21 cellular contexts compared by ENCODE assay signal in genomic region chr6:159871911-159872310, GRCh38. TPM values are rescaled to one million over a fixed set of nuclear protein-coding genes. Genes with fewer than 3 reads are reported as not detected.
A peak's percentile ranks its signal among the peaks of the same experiment; 100 is the strongest.
DNase-seq lines count a peak whose midpoint lies in the region; ATAC-seq and TF ChIP-seq lines count a peak whose summit lies in the region.
"Had no signal": no experiment of that assay in that cellular context is flagged by ENCODE, and none has a peak within 500 bp of the region (broad histone marks: within the 10 kb centered on the region; RNA-seq: fewer than 3 reads in every experiment).

No MANE protein-coding gene starts in this region.

- POLR2A ChIA-PET in activated naive CD8-positive, alpha-beta T cell treated with anti-CD3 and anti-CD28 coated beads, Interleukin-2, amount 10 ng/mL, durations not matched to agents 7 days and 5 days (lab: Charles Lee) = no interaction called here

- TF ChIP-seq CTCF in WERI-Rb-1 (IDR thresholded peaks at IDR 0.05; ENCODE audit: low read depth, low read length) = no peak

- H3K4me3 Mint-ChIP-seq in activated naive CD8-positive, alpha-beta T cell treated with anti-CD3 and anti-CD28 coated beads, Interleukin-2, amount 10 ng/mL, durations not matched to agents 7 days and 5 days = no peak overlapping the region
- no peak overlapping the region for H3K4me3 Mint-ChIP-seq in natural killer cell treated with Interleukin-12 subunit alpha and Interleukin-12 subunit beta and Interleukin-15 and Interleukin-18, amount 100 ng/mL, for 72 hours
- H3K4me3 Mint-ChIP-seq: endodermal cell; nephron; stimulated activated naive B cell treated with anti-CD40 and anti-IgM and Interleukin-4, amounts not matched to agents 10 μg/mL and 1 μg/mL and 100 μg/mL, for 72 hours had no signal

- no peaks in the 10 kb centered on the region for H3K27me3 Mint-ChIP-seq in activated naive CD8-positive, alpha-beta T cell treated with anti-CD3 and anti-CD28 coated beads, Interleukin-2, amount 10 ng/mL, durations not matched to agents 7 days and 5 days
- peaks cover 0 to 3% of the 10 kb centered on the region in 2 donors for H3K27me3 Mint-ChIP-seq in natural killer cell treated with Interleukin-12 subunit alpha and Interleukin-12 subunit beta and Interleukin-15 and Interleukin-18, amount 100 ng/mL, for 72 hours

- no peaks in the 10 kb centered on the region for H3K9me3 ChIP-seq in WERI-Rb-1 (ENCODE audit: severe bottlenecking)

- H3K4me1 Mint-ChIP-seq in activated naive CD8-positive, alpha-beta T cell treated with anti-CD3 and anti-CD28 coated beads, Interleukin-2, amount 10 ng/mL, durations not matched to agents 7 days and 5 days = peaks cover 6% of the 10 kb centered on the region
- peaks cover 4 to 7% of the 10 kb centered on the region in 2 donors for H3K4me1 Mint-ChIP-seq in natural killer cell treated with Interleukin-12 subunit alpha and Interleukin-12 subunit beta and Interleukin-15 and Interleukin-18, amount 100 ng/mL, for 72 hours (ENCODE audit: low read depth in 2 of 2)

- peak; percentile 12 to 25 for DNase-seq in activated CD4-positive, alpha-beta T cell treated with anti-CD3 and anti-CD28 coated beads, Interleukin-2, amount 50 U/mL, for 48 hours
- DNase-seq in activated CD4-positive, alpha-beta T cell treated with anti-CD3 and anti-CD28 coated beads, Interleukin-2, amount 50 U/mL, for 4 hours = no peak
- DNase-seq in ELR (ENCODE audit: low read depth) = peak; percentile 38
- DNase-seq in activated naive CD8-positive, alpha-beta T cell treated with anti-CD3 and anti-CD28 coated beads, Interleukin-2, amount 10 ng/mL, durations not matched to agents 7 days and 5 days = no peak
- DNase-seq in natural killer cell treated with Interleukin-12 subunit alpha and Interleukin-12 subunit beta and Interleukin-15 and Interleukin-18, amount 100 ng/mL, for 72 hours (ENCODE audit: low spot score) = no peak
- no peak for DNase-seq in WERI-Rb-1
- DNase-seq: activated gamma-delta T cell; DMS 273 treated with DMSO at 0.1 percent for 48 hours; endodermal cell; hippocampal formation; NCI-H1694; NCI-H345; posterior cingulate gyrus; small intestine; stimulated activated naive B cell treated with anti-CD40 and anti-IgM and Interleukin-4, amounts not matched to agents 10 μg/mL and 1 μg/mL and 100 μg/mL, for 72 hours; trophoblast cell had no signal

- H3K36me3 Mint-ChIP-seq in activated naive CD8-positive, alpha-beta T cell treated with anti-CD3 and anti-CD28 coated beads, Interleukin-2, amount 10 ng/mL, durations not matched to agents 7 days and 5 days = no peaks in the 10 kb centered on the region
- no peaks in the 10 kb centered on the region for H3K36me3 Mint-ChIP-seq in natural killer cell treated with Interleukin-12 subunit alpha and Interleukin-12 subunit beta and Interleukin-15 and Interleukin-18, amount 100 ng/mL, for 72 hours

- H3K27ac Mint-ChIP-seq in activated naive CD8-positive, alpha-beta T cell treated with anti-CD3 and anti-CD28 coated beads, Interleukin-2, amount 10 ng/mL, durations not matched to agents 7 days and 5 days = no peak overlapping the region
- no peak overlapping the region for H3K27ac Mint-ChIP-seq in natural killer cell treated with Interleukin-12 subunit alpha and Interleukin-12 subunit beta and Interleukin-15 and Interleukin-18, amount 100 ng/mL, for 72 hours
- H3K27ac Mint-ChIP-seq: endodermal cell; nephron; stimulated activated naive B cell treated with anti-CD40 and anti-IgM and Interleukin-4, amounts not matched to agents 10 μg/mL and 1 μg/mL and 100 μg/mL, for 72 hours had no signal

- H3K36me3 ChIP-seq in WERI-Rb-1 = no peaks in the 10 kb centered on the region

- H3K9me3 Mint-ChIP-seq in activated naive CD8-positive, alpha-beta T cell treated with anti-CD3 and anti-CD28 coated beads, Interleukin-2, amount 10 ng/mL, durations not matched to agents 7 days and 5 days = no peaks in the 10 kb centered on the region
- no peaks in the 10 kb centered on the region for H3K9me3 Mint-ChIP-seq in natural killer cell treated with Interleukin-12 subunit alpha and Interleukin-12 subunit beta and Interleukin-15 and Interleukin-18, amount 100 ng/mL, for 72 hours

- H3K27ac ChIP-seq in WERI-Rb-1 = no peak overlapping the region
- H3K27ac ChIP-seq: C4-2B had no signal

- no peaks in the 10 kb centered on the region for H3K27me3 ChIP-seq in WERI-Rb-1 (ENCODE audit: insufficient read depth, low read depth, severe bottlenecking)

- ATAC-seq in activated naive CD8-positive, alpha-beta T cell treated with anti-CD3 and anti-CD28 coated beads, Interleukin-2, amount 10 ng/mL, durations not matched to agents 7 days and 5 days (ENCODE audit: low read depth) = peak; percentile 84
- peak; percentile 61 to 70 for ATAC-seq in natural killer cell treated with Interleukin-12 subunit alpha and Interleukin-12 subunit beta and Interleukin-15 and Interleukin-18, amount 100 ng/mL, for 72 hours
- ATAC-seq in HG03342 (IDR thresholded peaks at IDR 0.05; ENCODE audit: unreplicated experiment) (no peak), HG02884 (IDR thresholded peaks at IDR 0.05; ENCODE audit: unreplicated experiment) (no peak)

- H3K4me3 ChIP-seq in WERI-Rb-1 (ENCODE audit: low read depth, low read length) = no peak overlapping the region

RNA-seq across cellular contexts. Expression of gene MAS1, which starts 18.9 kb away (rescaled TPM):
- total RNA-seq in activated naive CD8-positive, alpha-beta T cell treated with anti-CD3 and anti-CD28 coated beads, Interleukin-2, amount 10 ng/mL, durations not matched to agents 7 days and 5 days = not detected
- total RNA-seq in natural killer cell treated with Interleukin-12 subunit alpha and Interleukin-12 subunit beta and Interleukin-15 and Interleukin-18, amount 100 ng/mL, for 72 hours = under 1 TPM in 1 of 2 donors, not detected in 1; 0.02 TPM
- total RNA-seq: A673, endodermal cell had no signal

Comparison
In these comparisons a context has a peak if more than half of its experiments do, and no peak if none do; other contexts are left out.
1. DNase-seq: peak in activated CD4-positive, alpha-beta T cell treated with anti-CD3 and anti-CD28 coated beads, Interleukin-2, amount 50 U/mL, for 48 hours (2 of 2) and ELR (single experiment); none in activated CD4-positive, alpha-beta T cell treated with anti-CD3 and anti-CD28 coated beads, Interleukin-2, amount 50 U/mL, for 4 hours (0 of 2), activated naive CD8-positive, alpha-beta T cell treated with anti-CD3 and anti-CD28 coated beads, Interleukin-2, amount 10 ng/mL, durations not matched to agents 7 days and 5 days (single experiment), natural killer cell treated with Interleukin-12 subunit alpha and Interleukin-12 subunit beta and Interleukin-15 and Interleukin-18, amount 100 ng/mL, for 72 hours (single experiment) and WERI-Rb-1 (single experiment).
2. ATAC-seq: peak in activated naive CD8-positive, alpha-beta T cell treated with anti-CD3 and anti-CD28 coated beads, Interleukin-2, amount 10 ng/mL, durations not matched to agents 7 days and 5 days (single experiment) and natural killer cell treated with Interleukin-12 subunit alpha and Interleukin-12 subunit beta and Interleukin-15 and Interleukin-18, amount 100 ng/mL, for 72 hours (2 of 2); none in HG03342 (single experiment) and HG02884 (single experiment).